In genomic region chr11:128463386-128463829, GRCh38 we compare ENCODE assay signal across 8 cellular contexts.
DNase-seq lines count a peak whose midpoint lies in the region; ATAC-seq lines count a peak whose summit lies in the region.

No MANE protein-coding gene starts in this region.

- no peaks in the 10 kb centered on the region for H3K9me3 ChIP-seq in skeletal muscle satellite cell (replicated peaks; ENCODE audit: low read length)

- ATAC-seq in activated naive CD4-positive, alpha-beta T cell treated with anti-CD3 and anti-CD28 coated beads, Interleukin-2, amount 50 U/mL, for 72 hours, result no peak
- no peak for ATAC-seq in HG03025 (IDR thresholded peaks at IDR 0.05; ENCODE audit: low FRiP score, unreplicated experiment)

- DNase-seq in ELF-1 (ENCODE audit: low read depth, low spot score), result peak; percentile 73
- DNase-seq in activated naive CD4-positive, alpha-beta T cell treated with anti-CD3 and anti-CD28 coated beads, Interleukin-2, amount 50 U/mL, for 72 hours (ENCODE audit: low spot score in 2 of 2), result peak in 1 of 2 donors; percentile 1
- DNase-seq in hepatic stellate cell (ENCODE audit: low spot score), result peak; percentile 76
- DNase-seq in CD1c-positive myeloid dendritic cell (ENCODE audit: extremely low spot score), result no peak
- no peak for DNase-seq in nucleus accumbens (lab: John Stamatoyannopoulos, UW)
- no peak for DNase-seq in NCI-H1048 (lab: John Stamatoyannopoulos, UW)

- H3K4me1 ChIP-seq in skeletal muscle satellite cell (ENCODE audit: control insufficient read depth, insufficient read depth, low read length), result peaks cover 53% of the 10 kb centered on the region

- H3K4me3 ChIP-seq in skeletal muscle satellite cell (ENCODE audit: low read length), result no peak overlapping the region

- H3K4me2 ChIP-seq in skeletal muscle satellite cell (ENCODE audit: low read length), result peak overlapping the region; percentile 22

- H3K36me3 Mint-ChIP-seq in activated naive CD4-positive, alpha-beta T cell treated with anti-CD3 and anti-CD28 coated beads, Interleukin-2, amount 50 U/mL, for 72 hours, result peaks cover 69 to 91% of the 10 kb centered on the region in 2 donors

- peaks cover 78% of the 10 kb centered on the region for H3K36me3 ChIP-seq in skeletal muscle satellite cell (ENCODE audit: insufficient read depth, low read length)

- H3K9me3 Mint-ChIP-seq in activated naive CD4-positive, alpha-beta T cell treated with anti-CD3 and anti-CD28 coated beads, Interleukin-2, amount 50 U/mL, for 72 hours, result no peaks in the 10 kb centered on the region

- H3K27ac Mint-ChIP-seq in activated naive CD4-positive, alpha-beta T cell treated with anti-CD3 and anti-CD28 coated beads, Interleukin-2, amount 50 U/mL, for 72 hours, result peak overlapping the region; percentile 95 to 97

- H3K9ac ChIP-seq in skeletal muscle satellite cell (ENCODE audit: low read depth, low read length), result peak overlapping the region; percentile 71

- H3K27me3 ChIP-seq in skeletal muscle satellite cell (ENCODE audit: control insufficient read depth, insufficient read depth, low read length), result no peaks in the 10 kb centered on the region

Comparison
In these comparisons a context has a peak if more than half of its experiments do, and no peak if none do; other contexts are left out.
1. DNase-seq: peak in ELF-1 (single experiment) and hepatic stellate cell (single experiment); none in CD1c-positive myeloid dendritic cell (single experiment), nucleus accumbens (0 of 56) and NCI-H1048 (single experiment).